19 cellular contexts compared by ENCODE assay signal in genomic region chr4:6475492-6476020, GRCh38. TPM values are rescaled to one million over a fixed set of nuclear protein-coding genes. Genes with fewer than 3 reads are reported as not detected.
"Had no signal": no experiment of that assay in that cellular context is flagged by ENCODE, and none has a peak within 500 bp of the region (broad histone marks: within the 10 kb centered on the region; RNA-seq: fewer than 3 reads in every experiment).

No MANE protein-coding gene starts in this region.

- H3K4me2 ChIP-seq: hepatocyte had no signal

- H3K4me1 Mint-ChIP-seq: mesothelial cell of epicardium had no signal

- H3K27me3 ChIP-seq: testis had no signal

- H3K4me3 Mint-ChIP-seq: activated CD8-positive, alpha-beta T cell treated with anti-CD3 and anti-CD28 coated beads for 36 hours; activated naive CD8-positive, alpha-beta T cell; activated T-cell treated with anti-CD3 and anti-CD28 coated beads, Interleukin-2, amount 50 U/mL, for 72 hours; effector memory CD8-positive, alpha-beta T cell; mesothelial cell of epicardium; natural killer cell treated with Interleukin-12 subunit alpha and Interleukin-12 subunit beta and Interleukin-15 and Interleukin-18, amount 100 ng/mL, for 72 hours had no signal

- H3K79me2 ChIP-seq: hepatocyte had no signal

- DNase-seq: activated CD8-positive, alpha-beta T cell treated with anti-CD3 and anti-CD28 coated beads for 36 hours; activated T-cell treated with anti-CD3 and anti-CD28 coated beads, Interleukin-2, amount 50 U/mL, for 72 hours; dermis blood vessel endothelial cell; effector memory CD8-positive, alpha-beta T cell; foreskin fibroblast; left cardiac atrium; nucleus accumbens; stomach; SW 1271; T-helper 2 cell; testis; upper lobe of left lung; WERI-Rb-1 had no signal

- H3K9me3 Mint-ChIP-seq: activated CD8-positive, alpha-beta T cell treated with anti-CD3 and anti-CD28 coated beads for 36 hours; effector memory CD8-positive, alpha-beta T cell; natural killer cell treated with Interleukin-12 subunit alpha and Interleukin-12 subunit beta and Interleukin-15 and Interleukin-18, amount 100 ng/mL, for 72 hours had no signal

- H2AFZ ChIP-seq: hepatocyte had no signal

- ATAC-seq: activated CD8-positive, alpha-beta T cell treated with anti-CD3 and anti-CD28 coated beads for 36 hours; activated T-cell treated with anti-CD3 and anti-CD28 coated beads, Interleukin-2, amount 50 U/mL, for 72 hours; effector memory CD8-positive, alpha-beta T cell; left cardiac atrium; natural killer cell treated with Interleukin-12 subunit alpha and Interleukin-12 subunit beta and Interleukin-15 and Interleukin-18, amount 100 ng/mL, for 72 hours had no signal

- H3K27ac Mint-ChIP-seq: activated CD8-positive, alpha-beta T cell treated with anti-CD3 and anti-CD28 coated beads for 36 hours; activated naive CD8-positive, alpha-beta T cell; activated T-cell treated with anti-CD3 and anti-CD28 coated beads, Interleukin-2, amount 50 U/mL, for 72 hours; effector memory CD8-positive, alpha-beta T cell; mesothelial cell of epicardium; natural killer cell treated with Interleukin-12 subunit alpha and Interleukin-12 subunit beta and Interleukin-15 and Interleukin-18, amount 100 ng/mL, for 72 hours had no signal

- H3K36me3 ChIP-seq: stomach, upper lobe of left lung, WERI-Rb-1 had no signal

- H3K4me3 ChIP-seq: hepatocyte, lung, stomach, testis, upper lobe of left lung had no signal

- H3K9me3 ChIP-seq: testis, upper lobe of left lung had no signal

- H3K36me3 Mint-ChIP-seq: activated naive CD8-positive, alpha-beta T cell; mesothelial cell of epicardium; natural killer cell treated with Interleukin-12 subunit alpha and Interleukin-12 subunit beta and Interleukin-15 and Interleukin-18, amount 100 ng/mL, for 72 hours had no signal

- H3K27ac ChIP-seq: hepatocyte, stomach, testis, upper lobe of left lung, WERI-Rb-1 had no signal

RNA-seq across cellular contexts. Expression of gene PPP2R2C, which starts 3.1 kb away (rescaled TPM):
- total RNA-seq: activated CD8-positive, alpha-beta T cell treated with anti-CD3 and anti-CD28 coated beads for 36 hours; activated T-cell treated with anti-CD3 and anti-CD28 coated beads, Interleukin-2, amount 50 U/mL, for 72 hours; natural killer cell treated with Interleukin-12 subunit alpha and Interleukin-12 subunit beta and Interleukin-15 and Interleukin-18, amount 100 ng/mL, for 72 hours; skeletal muscle tissue had no signal
